Comparison of ENCODE assay signal across 9 cellular contexts in genomic region chr14:77804592-77804991, GRCh38. TPM values are rescaled to one million over a fixed set of nuclear protein-coding genes. Genes with fewer than 3 reads are reported as not detected.
DNase-seq lines count a peak whose midpoint lies in the region; ATAC-seq and TF ChIP-seq lines count a peak whose summit lies in the region.
"Had no signal": no experiment of that assay in that cellular context is flagged by ENCODE, and none has a peak within 500 bp of the region (broad histone marks: within the 10 kb centered on the region; RNA-seq: fewer than 3 reads in every experiment).

No MANE protein-coding gene starts in this region.

- CTCF ChIA-PET in naive thymus-derived CD4-positive, alpha-beta T cell (lab: Charles Lee), result no interaction called here

- peak in 2 of 3 donors; percentile 3 to 33 for DNase-seq in stimulated activated CD4-positive, alpha-beta T cell treated with anti-CD3 and anti-CD28 coated beads, Interleukin-12 subunit alpha, Interleukin-12 subunit beta, amount 100 ng/mL, for 48 hours (ENCODE audit: low read depth in 2 of 3, low spot score in 1 of 3)
- DNase-seq in stimulated activated CD4-positive, alpha-beta T cell treated with anti-CD3 and anti-CD28 coated beads, Interleukin-12 subunit alpha, Interleukin-12 subunit beta, amount 100 ng/mL, for 4 hours, result no peak
- DNase-seq in NCI-H82 treated with DMSO at 0.1 percent for 48 hours (lab: John Stamatoyannopoulos, UW; ENCODE audit: unreplicated experiment), result peak; percentile 14
- peak; percentile 31 for DNase-seq in endothelial cell (ENCODE audit: low spot score)
- no peak for DNase-seq in naive thymus-derived CD4-positive, alpha-beta T cell
- no peak for DNase-seq in suprapubic skin (ENCODE audit: low spot score in 2 of 2)
- no peak for DNase-seq in dedifferentiated amniotic fluid mesenchymal stem cell (ENCODE audit: extremely low spot score)
- DNase-seq in GDM1 (lab: John Stamatoyannopoulos, UW), result no peak
- DNase-seq: spleen had no signal

- H3K9me3 ChIP-seq in naive thymus-derived CD4-positive, alpha-beta T cell (ENCODE audit: control insufficient read depth in 2 of 3, low read length in 3 of 3), result no peaks in the 10 kb centered on the region
- no peaks in the 10 kb centered on the region for H3K9me3 ChIP-seq in suprapubic skin
- H3K9me3 ChIP-seq: spleen had no signal

- no peaks in the 10 kb centered on the region for H3K4me1 Mint-ChIP-seq in endothelial cell (ENCODE audit: unreplicated experiment)
- peaks cover 0 to 14% (median 6%) of the 10 kb centered on the region in 7 donors for H3K4me1 Mint-ChIP-seq in naive thymus-derived CD4-positive, alpha-beta T cell

- no peaks in the 10 kb centered on the region for H3K4me1 ChIP-seq in naive thymus-derived CD4-positive, alpha-beta T cell (ENCODE audit: control insufficient read depth in 2 of 2, insufficient read depth in 2 of 2, low read length in 2 of 2)
- H3K4me1 ChIP-seq in suprapubic skin, result peaks cover 7% of the 10 kb centered on the region

- WGBS in suprapubic skin, result 74% methylated on average over 4 of the region's 6 CpGs

- no peaks in the 10 kb centered on the region for H3K27me3 ChIP-seq in naive thymus-derived CD4-positive, alpha-beta T cell (ENCODE audit: control insufficient read depth in 2 of 2, insufficient read depth in 2 of 2, low read length in 2 of 2)
- H3K27me3 ChIP-seq in suprapubic skin, result no peaks in the 10 kb centered on the region
- H3K27me3 ChIP-seq: spleen had no signal

- intact Hi-C loops in naive thymus-derived CD4-positive, alpha-beta T cell (cut with micrococcal nuclease), result loop anchor here (5.0 to 10.0 kb wide), 2 partner anchors 427 to 990 kb away; partner anchors contain the start of genes ANGEL1 (in 1 of the 2), SAMD15 (in 1 of the 2) and TMED8 (in 1 of the 2)

- no peak for ATAC-seq in naive thymus-derived CD4-positive, alpha-beta T cell

- H3K4me3 Mint-ChIP-seq in endothelial cell (ENCODE audit: unreplicated experiment), result no peak overlapping the region
- no peak overlapping the region for H3K4me3 Mint-ChIP-seq in naive thymus-derived CD4-positive, alpha-beta T cell

- POLR2A ChIA-PET in naive thymus-derived CD4-positive, alpha-beta T cell (lab: Charles Lee), result no interaction called here

- peaks cover 1% of the 10 kb centered on the region for H3K27me3 Mint-ChIP-seq in endothelial cell (ENCODE audit: unreplicated experiment)
- no peaks in the 10 kb centered on the region for H3K27me3 Mint-ChIP-seq in naive thymus-derived CD4-positive, alpha-beta T cell

- no peaks in the 10 kb centered on the region for H3K9me3 Mint-ChIP-seq in endothelial cell (ENCODE audit: unreplicated experiment)
- no peaks in the 10 kb centered on the region for H3K9me3 Mint-ChIP-seq in naive thymus-derived CD4-positive, alpha-beta T cell

- H3K27ac ChIP-seq in naive thymus-derived CD4-positive, alpha-beta T cell (ENCODE audit: low read depth, low read length), result no peak overlapping the region
- H3K27ac ChIP-seq in suprapubic skin, result no peak overlapping the region
- H3K27ac ChIP-seq: spleen had no signal

- H3K4me3 ChIP-seq in naive thymus-derived CD4-positive, alpha-beta T cell (ENCODE audit: low read length), result no peak overlapping the region
- no peak overlapping the region for H3K4me3 ChIP-seq in suprapubic skin
- H3K4me3 ChIP-seq: spleen had no signal

- no peaks in the 10 kb centered on the region for H3K36me3 ChIP-seq in naive thymus-derived CD4-positive, alpha-beta T cell (ENCODE audit: control insufficient read depth in 2 of 3, insufficient read depth in 3 of 3, low read length in 3 of 3)
- no peaks in the 10 kb centered on the region for H3K36me3 ChIP-seq in suprapubic skin
- H3K36me3 ChIP-seq: spleen had no signal

- no peaks in the 10 kb centered on the region for H3K36me3 Mint-ChIP-seq in endothelial cell (ENCODE audit: low read depth, unreplicated experiment)
- H3K36me3 Mint-ChIP-seq in naive thymus-derived CD4-positive, alpha-beta T cell, result peaks cover 0 to 9% (median 0%) of the 10 kb centered on the region in 5 donors

- TF ChIP-seq POLR2A in suprapubic skin (IDR thresholded peaks at IDR 0.05), result no peak

- TF ChIP-seq CTCF in endothelial cell (IDR thresholded peaks at IDR 0.05; ENCODE audit: unreplicated experiment) (peak; percentile 41), suprapubic skin (IDR thresholded peaks at IDR 0.05) (no peak)

- no peak overlapping the region for H3K27ac Mint-ChIP-seq in endothelial cell (ENCODE audit: unreplicated experiment)
- H3K27ac Mint-ChIP-seq in naive thymus-derived CD4-positive, alpha-beta T cell, result no peak overlapping the region

- TF ChIP-seq EP300 in suprapubic skin (IDR thresholded peaks at IDR 0.05), result no peak

RNA-seq across cellular contexts. Expression of gene ADCK1, which starts 4.7 kb away (rescaled TPM):
- total RNA-seq in endothelial cell (ENCODE audit: unreplicated experiment) (6.2 TPM), suprapubic skin (10 to 100 TPM in 1 of 4 donors, 1 to 10 TPM in 3; 6.0 to 16.0 (median 9.0) TPM)
- 10 to 100 TPM in 3 of 5 experiments, 1 to 10 TPM in 2; 4.5 to 10.6 (median 10.3) TPM for total RNA-seq in naive thymus-derived CD4-positive, alpha-beta T cell
- polyA plus RNA-seq in naive thymus-derived CD4-positive, alpha-beta T cell, result 1 to 10 TPM; 6.6 to 8.8 TPM

RNA-seq across cellular contexts. Expression of gene SNW1, which starts 43.6 kb away (rescaled TPM):
- total RNA-seq in endothelial cell (ENCODE audit: unreplicated experiment) (71.2 TPM), suprapubic skin (10 to 100 TPM; 48.8 to 85.1 (median 57.4) TPM)
- 100 to 1,000 TPM in 2 of 5 experiments, 10 to 100 TPM in 3; 84.4 to 108 (median 97.7) TPM for total RNA-seq in naive thymus-derived CD4-positive, alpha-beta T cell
- 10 to 100 TPM; 59.6 to 89.1 TPM for polyA plus RNA-seq in naive thymus-derived CD4-positive, alpha-beta T cell

Comparison
In these comparisons a context has a peak if more than half of its experiments do, and no peak if none do; other contexts are left out.
1. DNase-seq: peak in stimulated activated CD4-positive, alpha-beta T cell treated with anti-CD3 and anti-CD28 coated beads, Interleukin-12 subunit alpha, Interleukin-12 subunit beta, amount 100 ng/mL, for 48 hours (2 of 3), NCI-H82 treated with DMSO at 0.1 percent for 48 hours (single experiment) and endothelial cell (single experiment); none in stimulated activated CD4-positive, alpha-beta T cell treated with anti-CD3 and anti-CD28 coated beads, Interleukin-12 subunit alpha, Interleukin-12 subunit beta, amount 100 ng/mL, for 4 hours (single experiment), naive thymus-derived CD4-positive, alpha-beta T cell (0 of 9), suprapubic skin (0 of 2), dedifferentiated amniotic fluid mesenchymal stem cell (single experiment) and GDM1 (single experiment).